In genomic region chr4:129093173-129093974, GRCh38 we compare ENCODE assay signal across 1 cellular context.
TF ChIP-seq lines count a peak whose summit lies in the region.

Gene SCLT1 (minus strand): TSS chr4:129093539. CDS start chr4:129093103, 436 bp downstream.

TF ChIP-seq in K562, 482 proteins besides CTCF, POLR2A, EP300 and RAD21 (continued from another document and continues in another):
- TF ChIP-seq AFF1 (IDR thresholded peaks at IDR 0.05; ENCODE audit: low read depth in 1 of 2, partially characterized antibody in 2 of 2) (no peak), TCFL5 (CRISPR knock-in tag; conservative IDR thresholded peaks at IDR 0.05) (no peak), PHF20 (IDR thresholded peaks at IDR 0.05; ENCODE audit: partially characterized antibody) (peak; percentile 16), ZNF785 (CRISPR knock-in tag; IDR thresholded peaks at IDR 0.05) (no peak), CHD2 (IDR thresholded peaks at IDR 0.05; ENCODE audit: low read depth, low read length) (no peak), HBP1 (CRISPR knock-in tag; IDR thresholded peaks at IDR 0.05) (no peak), HDAC6 (IDR thresholded peaks at IDR 0.05; ENCODE audit: low read depth, low read length) (no peak), CCAR2 (IDR thresholded peaks at IDR 0.05; ENCODE audit: low read depth, low read length) (no peak), BRF1 (IDR thresholded peaks at IDR 0.05; ENCODE audit: borderline replicate concordance, extremely low read depth, insufficient read length) (no peak), MEIS2 (IDR thresholded peaks at IDR 0.05; ENCODE audit: partially characterized antibody) (peak; percentile 65), ZNF197 (CRISPR knock-in tag; IDR thresholded peaks at IDR 0.05; ENCODE audit: low read depth) (no peak), ETV1 (tag; conservative IDR thresholded peaks at IDR 0.05; ENCODE audit: low read depth) (peak; percentile 87), BRD4 (IDR thresholded peaks at IDR 0.05) (no peak), RREB1 (CRISPR knock-in tag; IDR thresholded peaks at IDR 0.05) (no peak), ZNF277 (CRISPR knock-in tag; IDR thresholded peaks at IDR 0.05; ENCODE audit: borderline replicate concordance) (no peak), CBFB (CRISPR knock-in tag; IDR thresholded peaks at IDR 0.05) (no peak; the same call in 1 of the 2 replicates), BHLHE40 (IDR thresholded peaks at IDR 0.05; ENCODE audit: low read length) (no peak), ZNF280A (IDR thresholded peaks at IDR 0.05; ENCODE audit: low read depth, partially characterized antibody) (no peak), NONO (IDR thresholded peaks at IDR 0.05; ENCODE audit: low read depth in 2 of 2, low read length in 1 of 2) (0 out of 4 replicates have a peak, but pooled peaks of 1 of the 2 experiments have one; percentile 55), SRSF3 (IDR thresholded peaks at IDR 0.05; ENCODE audit: insufficient read depth, low read length) (no peak), NEUROD1 (IDR thresholded peaks at IDR 0.05; ENCODE audit: borderline replicate concordance, low read depth, low read length, partially characterized antibody) (peak; percentile 45), TBP (optimal IDR thresholded peaks at IDR 0.05; ENCODE audit: low read depth, low read length) (peak; percentile 80), RBM39 (optimal IDR thresholded peaks at IDR 0.05; ENCODE audit: low read depth, low read length) (no peak), ZNF274 (IDR thresholded peaks at IDR 0.05; ENCODE audit: borderline replicate concordance, low read depth, low read length) (no peak), UBTF (IDR thresholded peaks at IDR 0.05; ENCODE audit: borderline replicate concordance in 1 of 2, low read depth in 2 of 2, low read length in 2 of 2) (peak; percentile 31 to 93; a peak in 3 of 4 replicates), TAL1 (IDR thresholded peaks at IDR 0.05) (no peak), ARID2 (IDR thresholded peaks at IDR 0.05) (no peak; the same call in 1 of the 2 replicates), MAZ (CRISPR knock-in tag; conservative IDR thresholded peaks at IDR 0.05 in 1 of 2, IDR thresholded peaks at IDR 0.05 in 1 of 2) (peak; percentile 68 to 69; a peak in 3 of 4 replicates), DPF2 (IDR thresholded peaks at IDR 0.05) (no peak), ADNP (tag; IDR thresholded peaks at IDR 0.05) (no peak), SRSF1 (IDR thresholded peaks at IDR 0.05; ENCODE audit: low read depth, low read length) (no peak), CBX8 (IDR thresholded peaks at IDR 0.05; ENCODE audit: borderline replicate concordance, extremely low read depth, low read depth, low read length, poor library complexity, severe bottlenecking) (no peak), CAMTA2 (CRISPR knock-in tag; conservative IDR thresholded peaks at IDR 0.05) (no peak), E2F1 (CRISPR knock-in tag; IDR thresholded peaks at IDR 0.05) (peak; percentile 79; the same call in 1 of the 2 replicates), TAF7 (tag; IDR thresholded peaks at IDR 0.05) (peak; percentile 63; the same call in 1 of the 2 replicates), SMC3 (conservative IDR thresholded peaks at IDR 0.05; ENCODE audit: insufficient read depth, low read depth, low read length) (no peak), TEAD4 (IDR thresholded peaks at IDR 0.05; ENCODE audit: low read length) (no peak), TEAD4 (CRISPR knock-in tag; IDR thresholded peaks at IDR 0.05; ENCODE audit: borderline replicate concordance) (no peak), HNRNPK (IDR thresholded peaks at IDR 0.05; ENCODE audit: low read depth, low read length, poor library complexity, severe bottlenecking) (no peak), ZNF445 (CRISPR knock-in tag; IDR thresholded peaks at IDR 0.05; ENCODE audit: low read depth) (no peak), NR1H2 (CRISPR knock-in tag; IDR thresholded peaks at IDR 0.05) (no peak), GATA2 (CRISPR knock-in tag; IDR thresholded peaks at IDR 0.05) (no peak), ZNF212 (CRISPR knock-in tag; IDR thresholded peaks at IDR 0.05) (no peak), ERF (CRISPR knock-in tag; IDR thresholded peaks at IDR 0.05) (no peak), DMBX1 (CRISPR knock-in tag; IDR thresholded peaks at IDR 0.05; ENCODE audit: borderline replicate concordance) (no peak), MECOM (CRISPR knock-in tag; IDR thresholded peaks at IDR 0.05) (no peak), DDX20 (tag; IDR thresholded peaks at IDR 0.05; ENCODE audit: low read depth) (no peak), ZNF165 (CRISPR knock-in tag; IDR thresholded peaks at IDR 0.05; ENCODE audit: borderline replicate concordance) (no peak), ETS1 (conservative IDR thresholded peaks at IDR 0.05; ENCODE audit: control insufficient read depth, low read depth, low read length) (no peak; the same call in 1 of the 2 replicates), ZBED1 (IDR thresholded peaks at IDR 0.05) (no peak)
